10 cellular contexts compared by ENCODE assay signal in the genomic region with DNA sequence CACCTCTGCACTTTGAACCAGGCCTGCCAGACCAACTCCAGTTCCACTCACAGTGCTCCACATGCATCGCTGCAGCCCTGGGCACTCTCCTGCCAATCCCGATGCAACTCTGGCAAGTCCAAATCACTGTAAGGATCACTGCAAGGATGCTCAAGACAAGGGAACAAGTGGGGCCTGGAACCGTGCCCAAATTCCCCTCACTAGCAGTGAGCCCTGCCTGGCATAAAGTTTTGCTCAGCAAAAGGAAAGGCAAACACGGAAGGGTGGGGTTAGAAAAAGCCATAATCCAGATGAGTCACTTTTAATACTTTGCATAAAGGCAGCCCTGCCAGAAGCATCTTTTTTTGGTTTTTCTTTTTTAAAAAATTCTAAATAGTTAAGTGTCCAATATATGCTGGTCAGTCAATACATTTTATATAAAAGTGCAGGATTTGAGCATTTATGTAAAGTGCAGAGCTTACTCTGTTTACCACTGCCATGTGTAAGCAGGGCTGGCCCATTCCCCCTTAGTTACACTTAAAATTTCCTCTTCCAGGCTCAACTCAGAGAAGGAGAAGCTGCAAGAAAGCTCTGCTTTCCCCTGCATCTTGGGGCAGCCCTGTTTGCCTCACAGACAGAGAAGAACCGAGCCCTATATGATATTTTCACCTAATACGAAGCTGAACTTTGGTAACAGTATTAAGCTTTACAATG.
DNase-seq lines count a peak whose midpoint lies in the region; ATAC-seq and TF ChIP-seq lines count a peak whose summit lies in the region.
"Had no signal": no experiment of that assay in that cellular context is flagged by ENCODE, and none has a peak within 500 bp of the region (broad histone marks: within the 10 kb centered on the region; RNA-seq: fewer than 3 reads in every experiment).

No MANE protein-coding gene starts in this region.

- H3K9ac ChIP-seq in skeletal muscle satellite cell (ENCODE audit: low read depth, low read length): no peak overlapping the region

- H3K4me3 ChIP-seq in fibroblast of pulmonary artery (replicated peaks; ENCODE audit: low read depth, low read length) (no peak overlapping the region), skeletal muscle satellite cell (ENCODE audit: low read length) (no peak overlapping the region)

- H3K4me1 ChIP-seq in skeletal muscle satellite cell (ENCODE audit: control insufficient read depth, insufficient read depth, low read length): peaks cover 35% of the 10 kb centered on the region

- peak overlapping the region; percentile 84 for H3K27ac ChIP-seq in RWPE1

- H3K4me3 Mint-ChIP-seq in T-helper 2 cell treated with Interferon-gamma antibody and Interleukin-4, amounts not matched to agents 5 μg/mL and 100 μg/mL, for 36 hours: peak overlapping the region; percentile 30
- H3K4me3 Mint-ChIP-seq: B cell had no signal

- H3K36me3 Mint-ChIP-seq in T-helper 2 cell treated with Interferon-gamma antibody and Interleukin-4, amounts not matched to agents 5 μg/mL and 100 μg/mL, for 36 hours (ENCODE audit: low read depth): peaks cover 3% of the 10 kb centered on the region

- CTCF ChIA-PET in RWPE1 (lab: Yijun Ruan, JAX): interaction anchor here (0.5 to 0.7 kb wide), 2 partner anchors 12 to 489 kb away, joined by 3 to 4 read pairs; no protein-coding TSS in a partner anchor

- H3K27me3 ChIP-seq in skeletal muscle satellite cell (ENCODE audit: control insufficient read depth, insufficient read depth, low read length): no peaks in the 10 kb centered on the region

- H3K4me2 ChIP-seq in skeletal muscle satellite cell (ENCODE audit: low read length): peak overlapping the region; percentile 6

- TF ChIP-seq CTCF in RWPE1 (conservative IDR thresholded peaks at IDR 0.05; ENCODE audit: low read depth) (no peak), fibroblast of pulmonary artery (IDR thresholded peaks at IDR 0.05; ENCODE audit: low read length, missing control alignments) (no peak)

- peaks cover 25% of the 10 kb centered on the region for H3K4me1 Mint-ChIP-seq in T-helper 2 cell treated with Interferon-gamma antibody and Interleukin-4, amounts not matched to agents 5 μg/mL and 100 μg/mL, for 36 hours (ENCODE audit: low read depth)

- H3K27me3 Mint-ChIP-seq in T-helper 2 cell treated with Interferon-gamma antibody and Interleukin-4, amounts not matched to agents 5 μg/mL and 100 μg/mL, for 36 hours (ENCODE audit: low read depth): no peaks in the 10 kb centered on the region

- H3K36me3 ChIP-seq in skeletal muscle satellite cell (ENCODE audit: insufficient read depth, low read length): no peaks in the 10 kb centered on the region

- peak overlapping the region; percentile 71 for H3K27ac Mint-ChIP-seq in T-helper 2 cell treated with Interferon-gamma antibody and Interleukin-4, amounts not matched to agents 5 μg/mL and 100 μg/mL, for 36 hours
- H3K27ac Mint-ChIP-seq: B cell had no signal

- no peaks in the 10 kb centered on the region for H3K9me3 ChIP-seq in skeletal muscle satellite cell (replicated peaks; ENCODE audit: low read length)

- no peak for ATAC-seq in GM19452 (IDR thresholded peaks at IDR 0.05; ENCODE audit: unreplicated experiment)

- POLR2A ChIA-PET in RWPE1 (lab: Yijun Ruan, JAX; ENCODE audit: low non-redundant PET): no interaction called here

- peaks cover 4% of the 10 kb centered on the region for H3K9me3 Mint-ChIP-seq in T-helper 2 cell treated with Interferon-gamma antibody and Interleukin-4, amounts not matched to agents 5 μg/mL and 100 μg/mL, for 36 hours

- no peak for DNase-seq in T-helper 2 cell treated with Interferon-gamma antibody and Interleukin-4, amounts not matched to agents 5 μg/mL and 100 μg/mL, for 36 hours (ENCODE audit: low spot score)
- DNase-seq in T-helper 2 cell (no peak), RWPE1 (ENCODE audit: low spot score) (peak; percentile 63), fibroblast of pulmonary artery (ENCODE audit: low read depth) (peak; percentile 78), occipital lobe (lab: John Stamatoyannopoulos, UW) (no peak), DMS153 (lab: John Stamatoyannopoulos, UW) (no peak)
- DNase-seq: H7 had no signal

Comparison
In these comparisons a context has a peak if more than half of its experiments do, and no peak if none do; other contexts are left out.
1. DNase-seq: peak in RWPE1 (single experiment) and fibroblast of pulmonary artery (single experiment); none in T-helper 2 cell treated with Interferon-gamma antibody and Interleukin-4, amounts not matched to agents 5 μg/mL and 100 μg/mL, for 36 hours (single experiment), T-helper 2 cell (0 of 5), occipital lobe (single experiment) and DMS153 (single experiment).